In genomic region chr11:70861534-70861933, GRCh38 we compare ENCODE assay signal across 15 cellular contexts.
"Had no signal": no experiment of that assay in that cellular context is flagged by ENCODE, and none has a peak within 500 bp of the region (broad histone marks: within the 10 kb centered on the region; RNA-seq: fewer than 3 reads in every experiment).

No MANE protein-coding gene starts in this region.

- H3K36me3 Mint-ChIP-seq: activated naive CD4-positive, alpha-beta T cell treated with anti-CD3 and anti-CD28 coated beads, Interleukin-2, amount 10 ng/mL, durations not matched to agents 7 days and 5 days had no signal

- H3K27me3 ChIP-seq: stomach, uterus had no signal

- H2AFZ ChIP-seq: parathyroid adenoma had no signal

- H3K4me3 ChIP-seq: coronary artery, skin epidermis, stomach, uterus had no signal

- H3K4me3 Mint-ChIP-seq: activated naive CD4-positive, alpha-beta T cell treated with anti-CD3 and anti-CD28 coated beads, Interleukin-2, amount 10 ng/mL, durations not matched to agents 7 days and 5 days had no signal

- H3K9me3 Mint-ChIP-seq: activated naive CD4-positive, alpha-beta T cell treated with anti-CD3 and anti-CD28 coated beads, Interleukin-2, amount 10 ng/mL, durations not matched to agents 7 days and 5 days; activated T-helper 2 cell treated with anti-CD3 and anti-CD28 coated beads, Interferon-gamma antibody, Interleukin-2, Interleukin-4, amounts not matched to agents 10 μg/mL and 5 μg/mL and 100 μg/mL, durations not matched to agents 14 hours and 24 hours and 36 hours had no signal

- H3K4me1 ChIP-seq: parathyroid adenoma, stomach, uterus had no signal

- H3K27ac ChIP-seq: coronary artery, parathyroid adenoma, skin epidermis, stomach, uterus had no signal

- ATAC-seq: left ventricle myocardium superior had no signal

- H3K27ac Mint-ChIP-seq: activated naive CD4-positive, alpha-beta T cell treated with anti-CD3 and anti-CD28 coated beads, Interleukin-2, amount 10 ng/mL, durations not matched to agents 7 days and 5 days; activated T-helper 2 cell treated with anti-CD3 and anti-CD28 coated beads, Interferon-gamma antibody, Interleukin-2, Interleukin-4, amounts not matched to agents 10 μg/mL and 5 μg/mL and 100 μg/mL, durations not matched to agents 14 hours and 24 hours and 36 hours had no signal

- H3K27me3 Mint-ChIP-seq: activated naive CD4-positive, alpha-beta T cell treated with anti-CD3 and anti-CD28 coated beads, Interleukin-2, amount 10 ng/mL, durations not matched to agents 7 days and 5 days had no signal

- H3K4me1 Mint-ChIP-seq: activated naive CD4-positive, alpha-beta T cell treated with anti-CD3 and anti-CD28 coated beads, Interleukin-2, amount 10 ng/mL, durations not matched to agents 7 days and 5 days had no signal

- H3K79me2 ChIP-seq: parathyroid adenoma had no signal

- H3K9me3 ChIP-seq: stomach, uterus had no signal

- DNase-seq: activated CD4-positive, alpha-beta T cell treated with anti-CD3 and anti-CD28 coated beads, Interleukin-2, amount 50 U/mL, for 1 hour; activated naive CD4-positive, alpha-beta T cell treated with anti-CD3 and anti-CD28 coated beads, Interleukin-2, amount 10 ng/mL, durations not matched to agents 7 days and 5 days; activated T-cell treated with anti-CD3 and anti-CD28 coated beads for 4 hours; caudate nucleus; effector CD4-positive, alpha-beta T cell; foreskin melanocyte; left ventricle myocardium superior; mesenchymal stem cell; retina; stomach; uterus had no signal

- H3K36me3 ChIP-seq: stomach, uterus had no signal
